Comparison of ENCODE assay signal across 1 cellular context in the genomic region with DNA sequence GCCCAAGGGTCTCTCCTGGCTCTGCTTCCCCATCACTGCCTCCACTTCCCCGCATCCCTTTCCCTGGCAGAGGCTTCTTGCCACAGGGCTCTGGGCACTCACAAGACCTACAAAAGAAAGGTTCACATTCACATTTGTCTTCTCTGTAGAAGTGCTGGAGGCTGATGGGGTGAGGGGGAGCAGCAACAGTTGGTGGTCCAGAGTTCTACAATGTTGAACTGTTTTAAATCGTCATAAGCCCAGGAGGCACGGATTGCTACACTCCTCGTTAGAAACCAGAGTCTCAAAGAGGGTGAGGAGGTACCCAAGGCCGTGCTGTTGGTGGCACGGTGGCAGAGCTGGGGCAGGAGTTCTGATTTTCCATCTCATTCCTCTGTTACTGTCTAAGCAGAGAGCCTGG.
TF ChIP-seq lines count a peak whose summit lies in the region.

No MANE protein-coding gene starts in this region.

TF ChIP-seq in H1, 55 proteins besides CTCF, POLR2A, EP300 and RAD21:
- TF ChIP-seq SIX5 (IDR thresholded peaks at IDR 0.05; ENCODE audit: low read depth, low read length) (no peak), TCF12 (IDR thresholded peaks at IDR 0.05; ENCODE audit: low read depth, low read length) (no peak), CHD7 (IDR thresholded peaks at IDR 0.05; ENCODE audit: insufficient replicate concordance, low read length) (no peak), PHF8 (conservative IDR thresholded peaks at IDR 0.05; ENCODE audit: low read depth, low read length) (no peak), HDAC6 (IDR thresholded peaks at IDR 0.05; ENCODE audit: low read depth, low read length) (no peak), ASH2L (IDR thresholded peaks at IDR 0.05; ENCODE audit: low read length) (no peak), RXRA (IDR thresholded peaks at IDR 0.05; ENCODE audit: insufficient read depth, low read depth, low read length) (no peak), BACH1 (IDR thresholded peaks at IDR 0.05; ENCODE audit: low read length) (no peak), TBP (IDR thresholded peaks at IDR 0.05; ENCODE audit: low read depth, low read length) (no peak), MAFK (IDR thresholded peaks at IDR 0.05; ENCODE audit: low read depth, low read length) (no peak), TAF7 (optimal IDR thresholded peaks at IDR 0.05; ENCODE audit: borderline replicate concordance, low read depth, low read length) (no peak), SAP30 (IDR thresholded peaks at IDR 0.05; ENCODE audit: insufficient read depth, insufficient replicate concordance, low read length) (no peak)
